22 cellular contexts compared by ENCODE assay signal in the genomic region with DNA sequence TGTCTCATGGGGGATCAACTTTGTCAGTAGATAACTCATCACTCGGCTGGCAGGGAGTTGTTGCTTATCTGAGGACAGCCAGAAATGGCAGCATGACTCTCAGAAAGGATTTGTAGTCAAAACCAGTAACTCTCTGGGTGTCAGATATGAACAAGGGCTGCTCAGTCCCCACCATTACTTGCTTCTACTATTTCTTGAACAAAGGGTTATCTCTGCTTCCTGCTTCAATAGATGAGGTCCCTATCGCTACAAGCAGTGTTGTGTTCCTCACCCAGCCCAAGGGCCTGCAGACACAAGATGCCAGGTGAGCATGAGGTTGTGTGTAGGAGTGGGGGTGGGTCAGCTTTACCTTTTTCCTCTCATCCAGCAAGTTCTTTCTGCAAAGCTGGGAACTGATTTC.
A peak's percentile ranks its signal among the peaks of the same experiment; 100 is the strongest.
DNase-seq lines count a peak whose midpoint lies in the region; FAIRE-seq and TF ChIP-seq lines count a peak whose summit lies in the region.
"Had no signal": no experiment of that assay in that cellular context is flagged by ENCODE, and none has a peak within 500 bp of the region (broad histone marks: within the 10 kb centered on the region; RNA-seq: fewer than 3 reads in every experiment).

No MANE protein-coding gene starts in this region.

- FAIRE-seq in GM19239 (lab: Jason Lieb, UNC) = no peak
- FAIRE-seq: GM18507, H54 had no signal

- no peaks in the 10 kb centered on the region for H3K36me3 ChIP-seq in Caco-2 (ENCODE audit: control insufficient read depth, insufficient read depth, low read length)
- no peaks in the 10 kb centered on the region for H3K36me3 ChIP-seq in SK-N-MC (ENCODE audit: insufficient read depth, low read length)
- no peaks in the 10 kb centered on the region for H3K36me3 ChIP-seq in endodermal cell (ENCODE audit: control insufficient read depth, insufficient read depth, low read length)
- no peaks in the 10 kb centered on the region for H3K36me3 ChIP-seq in smooth muscle cell (ENCODE audit: low read depth)
- H3K36me3 ChIP-seq: MG63, Peyer's patch, SJCRH30 had no signal

- H3K27ac Mint-ChIP-seq in Caco-2 (ENCODE audit: unreplicated experiment) (peak overlapping the region; percentile 40), endodermal cell (no peak overlapping the region)
- H3K27ac Mint-ChIP-seq in activated T-helper 2 cell treated with anti-CD3 and anti-CD28 coated beads, Interferon-gamma antibody, Interleukin-2, Interleukin-4, amounts not matched to agents 10 μg/mL and 5 μg/mL and 100 μg/mL, durations not matched to agents 14 hours and 24 hours and 36 hours = no peak overlapping the region
- H3K27ac Mint-ChIP-seq: CD4-positive, alpha-beta memory T cell had no signal

- H3K36me3 Mint-ChIP-seq in Caco-2 (ENCODE audit: insufficient read depth, unreplicated experiment) = no peaks in the 10 kb centered on the region
- H3K36me3 Mint-ChIP-seq in endodermal cell (ENCODE audit: low read depth) = no peaks in the 10 kb centered on the region
- no peaks in the 10 kb centered on the region for H3K36me3 Mint-ChIP-seq in activated T-helper 2 cell treated with anti-CD3 and anti-CD28 coated beads, Interferon-gamma antibody, Interleukin-2, Interleukin-4, amounts not matched to agents 10 μg/mL and 5 μg/mL and 100 μg/mL, durations not matched to agents 14 hours and 24 hours and 36 hours (ENCODE audit: low read depth)
- H3K36me3 Mint-ChIP-seq: CD4-positive, alpha-beta memory T cell had no signal

- H3K9me3 Mint-ChIP-seq in Caco-2 (ENCODE audit: unreplicated experiment) (no peaks in the 10 kb centered on the region), endodermal cell (no peaks in the 10 kb centered on the region)
- H3K9me3 Mint-ChIP-seq in activated T-helper 2 cell treated with anti-CD3 and anti-CD28 coated beads, Interferon-gamma antibody, Interleukin-2, Interleukin-4, amounts not matched to agents 10 μg/mL and 5 μg/mL and 100 μg/mL, durations not matched to agents 14 hours and 24 hours and 36 hours = no peaks in the 10 kb centered on the region
- H3K9me3 Mint-ChIP-seq: CD4-positive, alpha-beta memory T cell had no signal

- CTCF ChIA-PET in Caco-2 (lab: Charles Lee) = no interaction called here

- H2AFZ ChIP-seq in smooth muscle cell (ENCODE audit: low read depth) = no peak overlapping the region

- H3K9me3 ChIP-seq in Caco-2 (no peaks in the 10 kb centered on the region), SK-N-MC (ENCODE audit: low read depth, low read length) (no peaks in the 10 kb centered on the region), endodermal cell (ENCODE audit: control insufficient read depth, low read length) (no peaks in the 10 kb centered on the region), smooth muscle cell (replicated peaks; ENCODE audit: low read depth) (no peaks in the 10 kb centered on the region)
- H3K9me3 ChIP-seq: MG63, Peyer's patch, SJCRH30 had no signal

- no peak overlapping the region for H3K4me3 Mint-ChIP-seq in Caco-2 (ENCODE audit: unreplicated experiment)
- no peak overlapping the region for H3K4me3 Mint-ChIP-seq in endodermal cell
- no peak overlapping the region for H3K4me3 Mint-ChIP-seq in activated T-helper 2 cell treated with anti-CD3 and anti-CD28 coated beads, Interferon-gamma antibody, Interleukin-2, Interleukin-4, amounts not matched to agents 10 μg/mL and 5 μg/mL and 100 μg/mL, durations not matched to agents 14 hours and 24 hours and 36 hours (ENCODE audit: low read depth)
- H3K4me3 Mint-ChIP-seq: CD4-positive, alpha-beta memory T cell had no signal

- H3K27me3 Mint-ChIP-seq in Caco-2 (ENCODE audit: insufficient read depth, unreplicated experiment) (no peaks in the 10 kb centered on the region), endodermal cell (ENCODE audit: insufficient read depth) (no peaks in the 10 kb centered on the region)
- H3K27me3 Mint-ChIP-seq in activated T-helper 2 cell treated with anti-CD3 and anti-CD28 coated beads, Interferon-gamma antibody, Interleukin-2, Interleukin-4, amounts not matched to agents 10 μg/mL and 5 μg/mL and 100 μg/mL, durations not matched to agents 14 hours and 24 hours and 36 hours (ENCODE audit: low read depth) = no peaks in the 10 kb centered on the region

- no peak for TF ChIP-seq CTCF in Caco-2 (IDR thresholded peaks at IDR 0.05; ENCODE audit: insufficient read depth in 1 of 2, low read depth in 1 of 2, low read length in 1 of 2, severe bottlenecking in 1 of 2, unreplicated experiment in 1 of 2)
- no peak for TF ChIP-seq CTCF in endodermal cell (conservative IDR thresholded peaks at IDR 0.05)
- no peak for TF ChIP-seq CTCF in smooth muscle cell (IDR thresholded peaks at IDR 0.05; ENCODE audit: borderline replicate concordance, insufficient read depth, poor library complexity, severe bottlenecking)

- H3K4me1 Mint-ChIP-seq in Caco-2 (ENCODE audit: low read depth, unreplicated experiment) = no peaks in the 10 kb centered on the region
- peaks cover 30% of the 10 kb centered on the region for H3K4me1 Mint-ChIP-seq in endodermal cell
- no peaks in the 10 kb centered on the region for H3K4me1 Mint-ChIP-seq in activated T-helper 2 cell treated with anti-CD3 and anti-CD28 coated beads, Interferon-gamma antibody, Interleukin-2, Interleukin-4, amounts not matched to agents 10 μg/mL and 5 μg/mL and 100 μg/mL, durations not matched to agents 14 hours and 24 hours and 36 hours (ENCODE audit: low read depth)
- H3K4me1 Mint-ChIP-seq: CD4-positive, alpha-beta memory T cell had no signal

- POLR2A ChIA-PET in Caco-2 (lab: Charles Lee) = no interaction called here

- peak overlapping the region; percentile 29 for H3K9ac ChIP-seq in SK-N-MC (ENCODE audit: insufficient read length)
- no peak overlapping the region for H3K9ac ChIP-seq in endodermal cell (ENCODE audit: extremely low read depth, low read length, poor library complexity, severe bottlenecking)
- H3K9ac ChIP-seq in smooth muscle cell (ENCODE audit: low read depth) = no peak overlapping the region

- intact Hi-C loops in Caco-2 (cut with micrococcal nuclease; ENCODE audit: unreplicated experiment) = no loop called here
- intact Hi-C loops in activated T-helper 2 cell treated with anti-CD3 and anti-CD28 coated beads, Interferon-gamma antibody, Interleukin-2, Interleukin-4, amounts not matched to agents 10 μg/mL and 5 μg/mL and 100 μg/mL, durations not matched to agents 14 hours and 24 hours and 36 hours (cut with micrococcal nuclease) = no loop called here

- BruUV-seq in Caco-2 (replicated peaks; lab: Mats Ljungman, UMichigan) = no TSS peak

- peak overlapping the region; percentile 52 for H3K4me2 ChIP-seq in smooth muscle cell

- no peak overlapping the region for H3K4me3 ChIP-seq in Caco-2 (ENCODE audit: low read depth, low read length)
- H3K4me3 ChIP-seq in SK-N-MC = peak overlapping the region; percentile 67
- H3K4me3 ChIP-seq in endodermal cell (ENCODE audit: low read length) = no peak overlapping the region
- H3K4me3 ChIP-seq in smooth muscle cell = no peak overlapping the region
- H3K4me3 ChIP-seq: MG63, Peyer's patch, SJCRH30 had no signal

- H3F3A ChIP-seq in smooth muscle cell (ENCODE audit: low read depth) = no peaks in the 10 kb centered on the region

- WGBS in endodermal cell (ENCODE audit: insufficient coverage in 1 of 2, insufficient read length in 1 of 2), 2 experiments = 58 to 67% methylated on average over 1 to 2 of the region's 2 CpGs
- 8% methylated on average over 2 of the region's 2 CpGs for WGBS in smooth muscle cell (ENCODE audit: low lambda C conversion rate)

- no peaks in the 10 kb centered on the region for H4K20me1 ChIP-seq in smooth muscle cell (ENCODE audit: low read depth)

- H3K27ac ChIP-seq in SK-N-MC (peak overlapping the region; percentile 95), endodermal cell (ENCODE audit: low read depth, low read length) (no peak overlapping the region), smooth muscle cell (ENCODE audit: low read depth) (no peak overlapping the region), substantia nigra (ENCODE audit: low read depth, low read length, poor library complexity, severe bottlenecking) (no peak overlapping the region)
- H3K27ac ChIP-seq: SJCRH30 had no signal

- H3K4me1 ChIP-seq in Caco-2 (no peaks in the 10 kb centered on the region), endodermal cell (ENCODE audit: control insufficient read depth, insufficient read depth, low read length) (peaks cover 9% of the 10 kb centered on the region), smooth muscle cell (ENCODE audit: low read depth) (no peaks in the 10 kb centered on the region)
- H3K4me1 ChIP-seq: Peyer's patch had no signal

- H3K27me3 ChIP-seq in Caco-2 (replicated peaks; ENCODE audit: control insufficient read depth, insufficient read depth, low read length) (no peaks in the 10 kb centered on the region), endodermal cell (ENCODE audit: control insufficient read depth, insufficient read depth, low read length, poor library complexity, severe bottlenecking) (no peaks in the 10 kb centered on the region), smooth muscle cell (ENCODE audit: low read depth) (no peaks in the 10 kb centered on the region)
- H3K27me3 ChIP-seq: MG63, Peyer's patch, SJCRH30 had no signal

- H3K79me2 ChIP-seq in smooth muscle cell (ENCODE audit: low read depth) = no peaks in the 10 kb centered on the region

- DNase-seq in Caco-2 = no peak
- DNase-seq in SK-N-MC (ENCODE audit: low read depth, low spot score) = no peak
- peak; percentile 52 for DNase-seq in endodermal cell
- DNase-seq in smooth muscle cell (lab: John Stamatoyannopoulos, UW; ENCODE audit: unreplicated experiment) = no peak
- DNase-seq in GM19239 (ENCODE audit: insufficient read length, low spot score) = no peak
- DNase-seq in activated T-helper 2 cell treated with anti-CD3 and anti-CD28 coated beads, Interferon-gamma antibody, Interleukin-2, Interleukin-4, amounts not matched to agents 10 μg/mL and 5 μg/mL and 100 μg/mL, durations not matched to agents 14 hours and 24 hours and 36 hours (ENCODE audit: low spot score) = no peak
- no peak for DNase-seq in substantia nigra (lab: John Stamatoyannopoulos, UW)
- DNase-seq: Calu3; CD4-positive, alpha-beta memory T cell; GDM1; Kasumi-1; MG63; NCI-H1048; NCI-H1436 treated with DMSO at 0.1 percent for 48 hours; NCI-H1930; NCI-H2227 treated with DMSO at 0.1 percent for 48 hours; NCI-H510A; NCI-H774; Peyer's patch; SJCRH30 had no signal
